Comparison of ENCODE assay signal across 2 cellular contexts in the genomic region with DNA sequence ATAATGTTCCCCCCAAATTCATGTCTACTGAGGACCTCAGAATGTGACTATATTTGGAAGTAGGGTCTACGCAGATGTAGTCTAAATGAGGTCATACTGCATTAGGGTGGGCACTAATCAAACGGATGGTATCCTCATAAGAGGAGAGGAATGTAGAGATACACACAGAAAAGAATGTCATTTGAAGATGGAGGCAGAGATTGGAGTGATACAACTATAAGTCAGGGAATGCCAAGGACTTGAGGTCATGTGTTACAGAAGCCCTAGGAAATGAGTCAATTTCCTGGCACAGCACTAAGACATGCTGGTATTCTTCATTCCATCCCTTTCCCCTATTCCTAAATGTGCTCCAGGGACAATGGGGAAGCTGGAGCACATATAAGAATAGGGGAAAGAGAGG.
TF ChIP-seq lines count a peak whose summit lies in the region.

No MANE protein-coding gene starts in this region.

TF ChIP-seq in liver, 16 proteins besides CTCF, POLR2A, EP300 and RAD21:
- TF ChIP-seq NR2F2 (IDR thresholded peaks at IDR 0.05) (no peak), HNF4G (IDR thresholded peaks at IDR 0.05) (no peak), HNF4A (conservative IDR thresholded peaks at IDR 0.05) (no peak), JUND (IDR thresholded peaks at IDR 0.05) (no peak)
- TF ChIP-seq, protein P1, sequence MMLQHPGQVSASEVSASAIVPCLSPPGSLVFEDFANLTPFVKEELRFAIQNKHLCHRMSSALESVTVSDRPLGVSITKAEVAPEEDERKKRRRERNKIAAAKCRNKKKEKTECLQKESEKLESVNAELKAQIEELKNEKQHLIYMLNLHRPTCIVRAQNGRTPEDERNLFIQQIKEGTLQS (IDR thresholded peaks at IDR 0.05), result no peak

TF ChIP-seq in HepG2, 621 proteins besides CTCF, POLR2A, EP300 and RAD21:
- TF ChIP-seq SMARCE1 (IDR thresholded peaks at IDR 0.05; ENCODE audit: borderline replicate concordance), result no peak
- no peak for TF ChIP-seq AGO1 (IDR thresholded peaks at IDR 0.05; ENCODE audit: low read depth, low read length, poor library complexity, severe bottlenecking)
- TF ChIP-seq ZNF709 (CRISPR knock-in tag; IDR thresholded peaks at IDR 0.05), result no peak
- TF ChIP-seq, protein P2, sequence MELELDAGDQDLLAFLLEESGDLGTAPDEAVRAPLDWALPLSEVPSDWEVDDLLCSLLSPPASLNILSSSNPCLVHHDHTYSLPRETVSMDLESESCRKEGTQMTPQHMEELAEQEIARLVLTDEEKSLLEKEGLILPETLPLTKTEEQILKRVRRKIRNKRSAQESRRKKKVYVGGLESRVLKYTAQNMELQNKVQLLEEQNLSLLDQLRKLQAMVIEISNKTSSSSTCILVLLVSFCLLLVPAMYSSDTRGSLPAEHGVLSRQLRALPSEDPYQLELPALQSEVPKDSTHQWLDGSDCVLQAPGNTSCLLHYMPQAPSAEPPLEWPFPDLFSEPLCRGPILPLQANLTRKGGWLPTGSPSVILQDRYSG (CRISPR knock-in tag; IDR thresholded peaks at IDR 0.05), result no peak
- no peak for TF ChIP-seq ZSCAN29 (CRISPR knock-in tag; conservative IDR thresholded peaks at IDR 0.05)
- no peak for TF ChIP-seq ZNF460 (CRISPR knock-in tag; IDR thresholded peaks at IDR 0.05; ENCODE audit: borderline replicate concordance)
- no peak for TF ChIP-seq SP4 (CRISPR knock-in tag; IDR thresholded peaks at IDR 0.05)
- no peak for TF ChIP-seq ZNF670 (CRISPR knock-in tag; IDR thresholded peaks at IDR 0.05; ENCODE audit: borderline replicate concordance)
- TF ChIP-seq XBP1 (CRISPR knock-in tag; IDR thresholded peaks at IDR 0.05), result no peak
- TF ChIP-seq CEBPB (IDR thresholded peaks at IDR 0.05; ENCODE audit: borderline replicate concordance, low read depth, low read length), result no peak
- TF ChIP-seq SMAD9 (CRISPR knock-in tag; IDR thresholded peaks at IDR 0.05), result no peak
- no peak for TF ChIP-seq ZNF333 (CRISPR knock-in tag; IDR thresholded peaks at IDR 0.05; ENCODE audit: borderline replicate concordance)
- TF ChIP-seq ZSCAN21 (CRISPR knock-in tag; IDR thresholded peaks at IDR 0.05; ENCODE audit: borderline replicate concordance), result no peak
- no peak for TF ChIP-seq PRPF4 (IDR thresholded peaks at IDR 0.05; ENCODE audit: low read depth, low read length, poor library complexity, severe bottlenecking)
- no peak for TF ChIP-seq TCF7L2 (IDR thresholded peaks at IDR 0.05; ENCODE audit: low read depth, low read length)
- TF ChIP-seq ZNF839 (CRISPR knock-in tag; IDR thresholded peaks at IDR 0.05; ENCODE audit: borderline replicate concordance), result no peak
- TF ChIP-seq, protein P3, sequence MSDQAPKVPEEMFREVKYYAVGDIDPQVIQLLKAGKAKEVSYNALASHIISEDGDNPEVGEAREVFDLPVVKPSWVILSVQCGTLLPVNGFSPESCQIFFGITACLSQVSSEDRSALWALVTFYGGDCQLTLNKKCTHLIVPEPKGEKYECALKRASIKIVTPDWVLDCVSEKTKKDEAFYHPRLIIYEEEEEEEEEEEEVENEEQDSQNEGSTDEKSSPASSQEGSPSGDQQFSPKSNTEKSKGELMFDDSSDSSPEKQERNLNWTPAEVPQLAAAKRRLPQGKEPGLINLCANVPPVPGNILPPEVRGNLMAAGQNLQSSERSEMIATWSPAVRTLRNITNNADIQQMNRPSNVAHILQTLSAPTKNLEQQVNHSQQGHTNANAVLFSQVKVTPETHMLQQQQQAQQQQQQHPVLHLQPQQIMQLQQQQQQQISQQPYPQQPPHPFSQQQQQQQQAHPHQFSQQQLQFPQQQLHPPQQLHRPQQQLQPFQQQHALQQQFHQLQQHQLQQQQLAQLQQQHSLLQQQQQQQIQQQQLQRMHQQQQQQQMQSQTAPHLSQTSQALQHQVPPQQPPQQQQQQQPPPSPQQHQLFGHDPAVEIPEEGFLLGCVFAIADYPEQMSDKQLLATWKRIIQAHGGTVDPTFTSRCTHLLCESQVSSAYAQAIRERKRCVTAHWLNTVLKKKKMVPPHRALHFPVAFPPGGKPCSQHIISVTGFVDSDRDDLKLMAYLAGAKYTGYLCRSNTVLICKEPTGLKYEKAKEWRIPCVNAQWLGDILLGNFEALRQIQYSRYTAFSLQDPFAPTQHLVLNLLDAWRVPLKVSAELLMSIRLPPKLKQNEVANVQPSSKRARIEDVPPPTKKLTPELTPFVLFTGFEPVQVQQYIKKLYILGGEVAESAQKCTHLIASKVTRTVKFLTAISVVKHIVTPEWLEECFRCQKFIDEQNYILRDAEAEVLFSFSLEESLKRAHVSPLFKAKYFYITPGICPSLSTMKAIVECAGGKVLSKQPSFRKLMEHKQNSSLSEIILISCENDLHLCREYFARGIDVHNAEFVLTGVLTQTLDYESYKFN (CRISPR knock-in tag; conservative IDR thresholded peaks at IDR 0.05), result no peak
